In the genomic region with DNA sequence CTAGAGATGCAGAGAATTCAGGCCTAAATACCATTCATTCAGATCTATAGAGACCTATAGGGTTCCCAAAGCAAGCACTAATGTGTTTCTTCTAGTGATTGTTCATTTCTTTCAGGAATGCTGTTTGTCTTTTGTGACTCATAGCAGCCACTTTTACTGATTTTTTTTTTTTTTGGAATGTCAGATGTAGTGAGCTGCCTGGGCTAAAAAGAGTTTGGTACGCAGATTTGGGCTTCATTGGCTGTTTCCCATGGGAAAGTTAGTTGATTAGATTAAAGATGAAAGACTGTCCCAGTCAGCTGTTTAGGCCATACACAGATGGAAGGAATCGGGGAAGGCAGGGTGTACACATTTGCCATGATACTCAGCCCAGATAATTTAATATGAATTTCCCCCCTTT, we compare ENCODE assay signal across 1 cellular context.
TF ChIP-seq lines count a peak whose summit lies in the region.

No MANE protein-coding gene starts in this region.

TF ChIP-seq in A549, 52 proteins besides CTCF, POLR2A, EP300 and RAD21 (continued from another document):
- TF ChIP-seq TFCP2L1 (CRISPR knock-in tag; IDR thresholded peaks at IDR 0.05): no peak
- no peak for TF ChIP-seq NR3C1 (IDR thresholded peaks at IDR 0.05)
- peak; percentile 63 for TF ChIP-seq FOSL2 (IDR thresholded peaks at IDR 0.05)
- TF ChIP-seq FOSL2 (CRISPR knock-in tag; IDR thresholded peaks at IDR 0.05): peak; percentile 68
- no peak for TF ChIP-seq POLR2AphosphoS2 (conservative IDR thresholded peaks at IDR 0.05; ENCODE audit: low read length)
TF ChIP-seq in A549: peak in this region for 2.
